In genomic region chr12:15787801-15788200, GRCh38 we compare ENCODE assay signal across 8 cellular contexts. TPM values are rescaled to one million over a fixed set of nuclear protein-coding genes. Genes with fewer than 3 reads are reported as not detected.
DNase-seq lines count a peak whose midpoint lies in the region; ATAC-seq and TF ChIP-seq lines count a peak whose summit lies in the region.

No MANE protein-coding gene starts in this region.

- TF ChIP-seq CTCF in AG04450 (IDR thresholded peaks at IDR 0.05; ENCODE audit: low read depth, low read length) (no peak), neural crest cell (conservative IDR thresholded peaks at IDR 0.05) (no peak)

- no peak overlapping the region for H3K27ac ChIP-seq in AG04450 (ENCODE audit: low read depth, low read length)
- H3K27ac ChIP-seq in ectodermal cell (ENCODE audit: insufficient read depth, low read depth, low read length, poor library complexity, severe bottlenecking), result no peak overlapping the region

- H3K4me1 Mint-ChIP-seq in neural crest cell, result peaks cover 30% of the 10 kb centered on the region

- peaks cover 15% of the 10 kb centered on the region for H3K27me3 Mint-ChIP-seq in neural crest cell (ENCODE audit: low read depth)

- peak overlapping the region; percentile 85 for H3K4me3 ChIP-seq in AG04450 (ENCODE audit: low read depth, low read length)
- peak overlapping the region; percentile 80 for H3K4me3 ChIP-seq in MG63
- peak overlapping the region; percentile 68 for H3K4me3 ChIP-seq in ectodermal cell (ENCODE audit: insufficient read depth, low read depth, low read length)

- no peaks in the 10 kb centered on the region for H3K9me3 ChIP-seq in AG04450 (ENCODE audit: control insufficient read depth, insufficient read depth, low read length)
- H3K9me3 ChIP-seq in MG63, result peaks cover 5% of the 10 kb centered on the region; the same call in 1 of the 2 replicates
- H3K9me3 ChIP-seq in ectodermal cell (ENCODE audit: control insufficient read depth, low read length), result no peaks in the 10 kb centered on the region

- WGBS in ectodermal cell, 2 experiments, result 58 to 71% methylated on average over 2 to 3 of the region's 4 CpGs

- peak overlapping the region; percentile 88 for H3K4me3 Mint-ChIP-seq in neural crest cell

- H3K27me3 ChIP-seq in AG04450 (ENCODE audit: control insufficient read depth, insufficient read depth, low read length) (no peaks in the 10 kb centered on the region), MG63 (no peaks in the 10 kb centered on the region), ectodermal cell (ENCODE audit: control insufficient read depth, insufficient read depth, low read length, poor library complexity, severe bottlenecking) (peaks cover 48% of the 10 kb centered on the region)

- CTCF ChIA-PET in AG04450 (lab: Charles Lee), result interaction anchor here (0.7 to 2.7 kb wide), 4 partner anchors 10 to 255 kb away, joined by 3 to 7 read pairs (median 3); no protein-coding TSS in a partner anchor

- H3K4me1 ChIP-seq in ectodermal cell (ENCODE audit: control insufficient read depth, insufficient read depth, low read length), result peaks cover 5% of the 10 kb centered on the region

- no peak for ATAC-seq in GM18505 (IDR thresholded peaks at IDR 0.05; ENCODE audit: unreplicated experiment)

- H3K9me3 Mint-ChIP-seq in neural crest cell, result no peaks in the 10 kb centered on the region

- no peak for TF ChIP-seq POLR2A in GM18505 (IDR thresholded peaks at IDR 0.05; ENCODE audit: borderline replicate concordance, extremely low read depth, insufficient read depth, insufficient read length)

- H3K36me3 ChIP-seq in MG63 (peaks cover 36% of the 10 kb centered on the region), ectodermal cell (ENCODE audit: control insufficient read depth, insufficient read depth, low read length) (no peaks in the 10 kb centered on the region)

- DNase-seq in AG04450 (ENCODE audit: low read depth, low spot score), result no peak
- no peak for DNase-seq in MG63
- DNase-seq in neural crest cell (ENCODE audit: low read depth, low spot score), result no peak
- DNase-seq in stimulated activated CD4-positive, alpha-beta T cell treated with anti-CD3 and anti-CD28 coated beads, Interleukin-1b, Interleukin-23, amount 100 ng/mL, for 48 hours, result no peak
- no peak for DNase-seq in central memory CD4-positive, alpha-beta T cell
- no peak for DNase-seq in activated CD4-positive, alpha-beta T cell treated with anti-CD3 and anti-CD28 coated beads, Interleukin-2, amount 50 U/mL, for 4 hours

- H3K27ac Mint-ChIP-seq in neural crest cell (ENCODE audit: unreplicated experiment), result peak overlapping the region; percentile 0

- peaks cover 7% of the 10 kb centered on the region for H3K36me3 Mint-ChIP-seq in neural crest cell (ENCODE audit: low read depth)

- POLR2A ChIA-PET in AG04450 (lab: Yijun Ruan, JAX), result no interaction called here

RNA-seq across cellular contexts. Expression of gene EPS8, which starts 1.4 kb away (rescaled TPM):
- polyA plus RNA-seq in AG04450 (2011; rRNA removed), result 56.2 and 69.9 TPM in 2 replicates
- 68.3 and 71.2 TPM in 2 replicates for polyA minus RNA-seq in AG04450 (2011; rRNA and poly(A)+ RNA removed)
- total RNA-seq in MG63 (2014; rRNA removed; shearing (Covaris generic); ENCODE audit: low replicate concordance), result 103 and 135 TPM in 2 replicates
- polyA plus RNA-seq in ectodermal cell (2013, experiment 1 of 4), result 11.3 TPM
- 7.6 TPM for polyA plus RNA-seq in ectodermal cell (2013, experiment 2 of 4)
- 8.6 TPM for polyA plus RNA-seq in ectodermal cell (2013, experiment 3 of 4)
- 12.8 TPM for polyA plus RNA-seq in ectodermal cell (2013, experiment 4 of 4)
- 24.4 and 26.7 TPM in 2 replicates for total RNA-seq in neural crest cell
